In the genomic region with DNA sequence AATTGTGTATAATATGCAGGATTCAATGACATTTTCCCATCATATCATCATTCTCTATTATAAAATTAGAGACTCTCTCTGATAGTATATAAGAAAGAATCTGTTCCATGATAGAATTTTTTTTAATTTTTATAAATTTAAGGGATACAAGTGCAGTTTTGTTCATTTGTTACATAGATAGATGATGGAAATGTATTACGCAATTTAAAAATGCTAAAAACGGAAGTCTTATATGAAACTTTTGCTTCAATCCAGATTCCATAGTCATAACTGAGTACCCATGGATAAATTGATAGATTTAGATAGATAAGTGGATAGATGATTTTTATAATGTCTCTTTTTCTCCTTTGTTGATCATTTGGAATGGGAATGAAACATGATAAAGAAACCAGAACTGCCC, we compare ENCODE assay signal across 1 cellular context.
TF ChIP-seq lines count a peak whose summit lies in the region.

No MANE protein-coding gene starts in this region.

TF ChIP-seq in IMR-90, 13 proteins besides CTCF, POLR2A, EP300 and RAD21 (continued from another document):
- no peak for TF ChIP-seq BHLHE40 (IDR thresholded peaks at IDR 0.05; ENCODE audit: low read depth, low read length)
- TF ChIP-seq MAFK (IDR thresholded peaks at IDR 0.05; ENCODE audit: low read depth, low read length), result no peak
- TF ChIP-seq CHD1 (IDR thresholded peaks at IDR 0.05; ENCODE audit: low read depth, low read length), result no peak
TF ChIP-seq in IMR-90: peak in this region for 1.
